In genomic region chr5:15387931-15388330, GRCh38 we compare ENCODE assay signal across 7 cellular contexts.
"Had no signal": no experiment of that assay in that cellular context is flagged by ENCODE, and none has a peak within 500 bp of the region (broad histone marks: within the 10 kb centered on the region; RNA-seq: fewer than 3 reads in every experiment).

No MANE protein-coding gene starts in this region.

- H3K4me3 ChIP-seq: K562 had no signal

- H3K27ac ChIP-seq: HL-60, KMS-11 had no signal

- H3K9ac ChIP-seq: KMS-11 had no signal

- FAIRE-seq: HTR-8/SVneo, K562 had no signal

- DNase-seq: IMR-90, KBM-7, KG1 had no signal

- H3K4me2 ChIP-seq: KMS-11 had no signal

- ATAC-seq: K562 had no signal
